Comparison of ENCODE assay signal across 20 cellular contexts in genomic region chr15:57280464-57280863, GRCh38.
A peak's percentile ranks its signal among the peaks of the same experiment; 100 is the strongest.
DNase-seq lines count a peak whose midpoint lies in the region; ATAC-seq, FAIRE-seq and TF ChIP-seq lines count a peak whose summit lies in the region.
"Had no signal": no experiment of that assay in that cellular context is flagged by ENCODE, and none has a peak within 500 bp of the region (broad histone marks: within the 10 kb centered on the region; RNA-seq: fewer than 3 reads in every experiment).

No MANE protein-coding gene starts in this region.

- no peak for TF ChIP-seq RAD21 in K562 (CRISPR knock-in tag; conservative IDR thresholded peaks at IDR 0.05 in 1 of 2, IDR thresholded peaks at IDR 0.05 in 1 of 2)

- H4K20me1 ChIP-seq in GM23338 (replicated peaks; ENCODE audit: insufficient read depth) (peaks cover 4% of the 10 kb centered on the region), Karpas-422 (ENCODE audit: insufficient read depth, low read depth, low read length) (no peaks in the 10 kb centered on the region), K562 (replicated peaks; ENCODE audit: control insufficient read depth, insufficient read depth, low read length) (no peaks in the 10 kb centered on the region)

- no peak for DNase-seq in GM23338 (ENCODE audit: low spot score)
- no peak for DNase-seq in Karpas-422
- no peak for DNase-seq in K562 (ENCODE audit: extremely low read depth in 1 of 4, low spot score in 3 of 4)
- DNase-seq in endodermal cell = no peak
- DNase-seq in NCI-H226 = no peak
- DNase-seq in activated effector memory CD4-positive, alpha-beta T cell treated with anti-CD3 and anti-CD28 coated beads, Interleukin-2, amount 50 U/mL, for 16 hours = no peak
- DNase-seq in ureter (ENCODE audit: low spot score) = no peak
- DNase-seq: Caco-2; CD4-positive, CD25-positive, alpha-beta regulatory T cell; CD8-positive, alpha-beta T cell; DMS153; DND-41; H7; HCEC 1CT had no signal

- 0 out of 2 replicates have a peak overlapping the region, but pooled peaks have one; percentile 2 for H3K4me2 ChIP-seq in GM23338
- peak overlapping the region; percentile 59 for H3K4me2 ChIP-seq in Karpas-422 (ENCODE audit: low read depth, low read length, poor library complexity, severe bottlenecking)
- no peak overlapping the region for H3K4me2 ChIP-seq in K562 (ENCODE audit: insufficient read depth, low read length)
- H3K4me2 ChIP-seq: BLaER1 had no signal

- no peak overlapping the region for H3K27ac ChIP-seq in GM23338 (ENCODE audit: low read depth)
- no peak overlapping the region for H3K27ac ChIP-seq in Karpas-422 (ENCODE audit: low read length)
- H3K27ac ChIP-seq in K562 (ENCODE audit: extremely low read depth, low read depth, low read length) = no peak overlapping the region
- H3K27ac ChIP-seq in endodermal cell (ENCODE audit: low read depth, low read length) = no peak overlapping the region
- H3K27ac ChIP-seq: BLaER1, C4-2B had no signal

- peaks cover 30% of the 10 kb centered on the region for H3K4me1 Mint-ChIP-seq in GM23338
- H3K4me1 Mint-ChIP-seq in stimulated activated memory B cell treated with anti-CD40 and anti-IgM and Interleukin-4, amounts not matched to agents 10 μg/mL and 1 μg/mL and 100 μg/mL, for 72 hours = peaks cover 63% of the 10 kb centered on the region
- peaks cover 7% of the 10 kb centered on the region for H3K4me1 Mint-ChIP-seq in endodermal cell

- in situ Hi-C loops in K562 (cut with MboI) = no loop called here

- POLR2A ChIA-PET in K562 (lab: Yijun Ruan, JAX) = interaction anchor here (0.7 to 1.5 kb wide), 3 partner anchors 9 to 1870 kb away, joined by 3 to 4 read pairs (median 4); no protein-coding TSS in a partner anchor

- intact Hi-C loops in K562 (cut with micrococcal nuclease) = no loop called here

- H3K27ac Mint-ChIP-seq in GM23338 (no peak overlapping the region), endodermal cell (no peak overlapping the region)
- H3K27ac Mint-ChIP-seq in stimulated activated memory B cell treated with anti-CD40 and anti-IgM and Interleukin-4, amounts not matched to agents 10 μg/mL and 1 μg/mL and 100 μg/mL, for 72 hours = peak overlapping the region; percentile 77
- H3K27ac Mint-ChIP-seq: CD8-positive, alpha-beta T cell had no signal

- WGBS in K562 (ENCODE audit: insufficient coverage, low coverage, missing lambda C conversion rate) = 100% methylated on average over 3 of the region's 3 CpGs
- 92% methylated on average over 1 of the region's 3 CpGs; no CpG with 5 or more reads in 1 of the 2 experiments for WGBS in endodermal cell (ENCODE audit: insufficient coverage in 1 of 2, insufficient read length in 1 of 2), 2 experiments

- no peak for FAIRE-seq in K562 (lab: Jason Lieb, UNC)
- FAIRE-seq: G401.6, GM12892, H1 had no signal

- no TSS peak for BruUV-seq in K562 (replicated peaks; lab: Mats Ljungman, UMichigan)

- H3K36me3 ChIP-seq in GM23338 (ENCODE audit: insufficient read depth) (0 out of 2 replicates have a peak, but pooled peaks cover 10% of the 10 kb centered on the region), Karpas-422 (ENCODE audit: insufficient read depth, low read length) (peaks cover 9% of the 10 kb centered on the region; the same call in 1 of the 2 replicates), K562 (ENCODE audit: control insufficient read depth, insufficient read depth, low read length) (peaks cover 61% of the 10 kb centered on the region), endodermal cell (ENCODE audit: control insufficient read depth, insufficient read depth, low read length) (peaks cover 59% of the 10 kb centered on the region)

- TF ChIP-seq CTCF in GM23338 (conservative IDR thresholded peaks at IDR 0.05; ENCODE audit: low read depth in 2 of 2) (no peak), K562 (IDR thresholded peaks at IDR 0.05 in 2 of 3, conservative IDR thresholded peaks at IDR 0.05 in 1 of 3; ENCODE audit: insufficient read depth in 2 of 3, low read depth in 1 of 3, low read length in 3 of 3) (no peak), endodermal cell (conservative IDR thresholded peaks at IDR 0.05) (no peak)

- no peaks in the 10 kb centered on the region for H3K9me2 ChIP-seq in GM23338 (ENCODE audit: insufficient read depth)
- no peaks in the 10 kb centered on the region for H3K9me2 ChIP-seq in Karpas-422 (replicated peaks; ENCODE audit: insufficient read depth, low read length)

- H3K9ac ChIP-seq in Karpas-422 (ENCODE audit: low read length) (no peak overlapping the region), K562 (ENCODE audit: insufficient read depth in 1 of 2, low read depth in 2 of 2, low read length in 2 of 2) (no peak overlapping the region), endodermal cell (ENCODE audit: extremely low read depth, low read length, poor library complexity, severe bottlenecking) (no peak overlapping the region)
- H3K9ac ChIP-seq: BLaER1 had no signal

- H3K27me3 Mint-ChIP-seq in GM23338 (ENCODE audit: insufficient read depth, low read depth, poor library complexity) (peaks cover under 1% of the 10 kb centered on the region), endodermal cell (ENCODE audit: insufficient read depth) (no peaks in the 10 kb centered on the region)
- no peaks in the 10 kb centered on the region for H3K27me3 Mint-ChIP-seq in stimulated activated memory B cell treated with anti-CD40 and anti-IgM and Interleukin-4, amounts not matched to agents 10 μg/mL and 1 μg/mL and 100 μg/mL, for 72 hours
- H3K27me3 Mint-ChIP-seq: CD4-positive, CD25-positive, alpha-beta regulatory T cell had no signal

- H3K9me3 ChIP-seq in Karpas-422 (ENCODE audit: low read length) (no peaks in the 10 kb centered on the region), K562 (replicated peaks; ENCODE audit: control insufficient read depth, insufficient read depth, low read depth, low read length) (no peaks in the 10 kb centered on the region; the same call in 1 of the 2 replicates), endodermal cell (ENCODE audit: control insufficient read depth, low read length) (no peaks in the 10 kb centered on the region)
- H3K9me3 ChIP-seq: BLaER1, Caco-2 had no signal

- peaks cover 56% of the 10 kb centered on the region for H3K36me3 Mint-ChIP-seq in GM23338 (ENCODE audit: low read depth)
- peaks cover 15% of the 10 kb centered on the region for H3K36me3 Mint-ChIP-seq in stimulated activated memory B cell treated with anti-CD40 and anti-IgM and Interleukin-4, amounts not matched to agents 10 μg/mL and 1 μg/mL and 100 μg/mL, for 72 hours
- H3K36me3 Mint-ChIP-seq in endodermal cell (ENCODE audit: low read depth) = peaks cover 45% of the 10 kb centered on the region

- no peak for ATAC-seq in GM23338
- no peak for ATAC-seq in K562
- no peak for ATAC-seq in stimulated activated memory B cell treated with anti-CD40 and anti-IgM and Interleukin-4, amounts not matched to agents 10 μg/mL and 1 μg/mL and 100 μg/mL, for 72 hours
- ATAC-seq: CD8-positive, alpha-beta T cell had no signal

- CTCF ChIA-PET in K562 (lab: Yijun Ruan, JAX; ENCODE audit: low intra/inter-chr PET ratio) = no interaction called here

- H3K79me2 ChIP-seq in GM23338 (replicated peaks; ENCODE audit: insufficient read depth) (no peaks in the 10 kb centered on the region), Karpas-422 (ENCODE audit: low read length) (no peaks in the 10 kb centered on the region), K562 (ENCODE audit: control insufficient read depth, insufficient read depth, low read length) (no peaks in the 10 kb centered on the region)

- H3K9me1 ChIP-seq in K562 (ENCODE audit: control insufficient read depth, insufficient read depth, low read length) = no peaks in the 10 kb centered on the region

- H3K4me3 Mint-ChIP-seq in GM23338 (no peak overlapping the region), endodermal cell (no peak overlapping the region)
- H3K4me3 Mint-ChIP-seq in stimulated activated memory B cell treated with anti-CD40 and anti-IgM and Interleukin-4, amounts not matched to agents 10 μg/mL and 1 μg/mL and 100 μg/mL, for 72 hours = no peak overlapping the region
- H3K4me3 Mint-ChIP-seq: CD8-positive, alpha-beta T cell had no signal

- no peaks in the 10 kb centered on the region; the same call in 1 of the 2 replicates for H3F3A ChIP-seq in GM23338 (replicated peaks; ENCODE audit: low read depth)

- TF ChIP-seq POLR2A in K562 (conservative IDR thresholded peaks at IDR 0.05) = no peak

- no peak overlapping the region for H3K4me3 ChIP-seq in GM23338
- no peak overlapping the region for H3K4me3 ChIP-seq in Karpas-422 (ENCODE audit: low read length)
- no peak overlapping the region for H3K4me3 ChIP-seq in K562
- no peak overlapping the region for H3K4me3 ChIP-seq in endodermal cell (ENCODE audit: low read length)
- H3K4me3 ChIP-seq: BLaER1 had no signal

- no peaks in the 10 kb centered on the region; the same call in 2 of the 3 replicates for H3K9me3 Mint-ChIP-seq in GM23338
- no peaks in the 10 kb centered on the region for H3K9me3 Mint-ChIP-seq in stimulated activated memory B cell treated with anti-CD40 and anti-IgM and Interleukin-4, amounts not matched to agents 10 μg/mL and 1 μg/mL and 100 μg/mL, for 72 hours
- H3K9me3 Mint-ChIP-seq in endodermal cell = no peaks in the 10 kb centered on the region
- H3K9me3 Mint-ChIP-seq: CD4-positive, CD25-positive, alpha-beta regulatory T cell; CD8-positive, alpha-beta T cell had no signal

- no peak for TF ChIP-seq EP300 in K562 (IDR thresholded peaks at IDR 0.05; ENCODE audit: low read length)

- H3K27me3 ChIP-seq in GM23338 (ENCODE audit: insufficient read depth) (no peaks in the 10 kb centered on the region), Karpas-422 (ENCODE audit: low read length) (no peaks in the 10 kb centered on the region), K562 (ENCODE audit: control insufficient read depth in 2 of 2, insufficient read depth in 2 of 2, low read length in 2 of 2) (no peaks in the 10 kb centered on the region), endodermal cell (ENCODE audit: control insufficient read depth, insufficient read depth, low read length, poor library complexity, severe bottlenecking) (no peaks in the 10 kb centered on the region)
- H3K27me3 ChIP-seq: BLaER1 had no signal

- H2AFZ ChIP-seq in GM23338 (no peak overlapping the region), Karpas-422 (ENCODE audit: low read length) (no peak overlapping the region), K562 (ENCODE audit: low read depth, low read length) (no peak overlapping the region)

- peaks cover 29% of the 10 kb centered on the region for H3K4me1 ChIP-seq in GM23338 (ENCODE audit: insufficient read depth)
- peaks cover 24% of the 10 kb centered on the region for H3K4me1 ChIP-seq in Karpas-422 (ENCODE audit: low read length)
- peaks cover 0 to 2% of the 10 kb centered on the region in 2 experiments; a peak in 1 of 5 replicates for H3K4me1 ChIP-seq in K562 (replicated peaks in 1 of 2; ENCODE audit: control insufficient read depth in 2 of 2, insufficient read depth in 2 of 2, low read length in 2 of 2)
- no peaks in the 10 kb centered on the region for H3K4me1 ChIP-seq in endodermal cell (ENCODE audit: control insufficient read depth, insufficient read depth, low read length)
- H3K4me1 ChIP-seq: Caco-2 had no signal

TF ChIP-seq in GM23338, 12 proteins besides CTCF, POLR2A, EP300 and RAD21:
- TF ChIP-seq NANOG (IDR thresholded peaks at IDR 0.05; ENCODE audit: borderline replicate concordance) = no peak

TF ChIP-seq in K562, 482 proteins besides CTCF, POLR2A, EP300 and RAD21:
- TF ChIP-seq SPI1 (IDR thresholded peaks at IDR 0.05; ENCODE audit: borderline replicate concordance, low read depth, low read length) (no peak), ZNF121 (CRISPR knock-in tag; conservative IDR thresholded peaks at IDR 0.05) (0 out of 2 replicates have a peak, but pooled peaks have one; percentile 10)
